In genomic region chr2:70855679-70856078, GRCh38 we compare ENCODE assay signal across 31 cellular contexts. TPM values are rescaled to one million over a fixed set of nuclear protein-coding genes. Genes with fewer than 3 reads are reported as not detected.
A peak's percentile ranks its signal among the peaks of the same experiment; 100 is the strongest.
DNase-seq lines count a peak whose midpoint lies in the region; FAIRE-seq and TF ChIP-seq lines count a peak whose summit lies in the region.
"Had no signal": no experiment of that assay in that cellular context is flagged by ENCODE, and none has a peak within 500 bp of the region (broad histone marks: within the 10 kb centered on the region; RNA-seq: fewer than 3 reads in every experiment).

No MANE protein-coding gene starts in this region.

- no peak for FAIRE-seq in astrocyte (lab: Jason Lieb, UNC)
- no peak for FAIRE-seq in RCC 7860 (lab: Jason Lieb, UNC)
- FAIRE-seq: islet of Langerhans had no signal

- TF ChIP-seq CTCF in HFF-Myc (IDR thresholded peaks at IDR 0.05; ENCODE audit: low read depth, low read length, missing control alignments) (no peak), astrocyte (IDR thresholded peaks at IDR 0.05; ENCODE audit: insufficient read depth, low read depth, low read length) (no peak)

- H3K27me3 ChIP-seq in MG63: peaks cover 2% of the 10 kb centered on the region; the same call in 1 of the 2 replicates
- H3K27me3 ChIP-seq in astrocyte (ENCODE audit: insufficient read depth, low read length): peaks cover 36% of the 10 kb centered on the region

- peaks cover 10% of the 10 kb centered on the region for H3K27me3 Mint-ChIP-seq in astrocyte (ENCODE audit: low read depth, unreplicated experiment)
- peaks cover 32% of the 10 kb centered on the region for H3K27me3 Mint-ChIP-seq in activated CD4-positive, alpha-beta T cell treated with anti-CD3 and anti-CD28 coated beads, Interleukin-2, amount 10 ng/mL, durations not matched to agents 24 days and 14 days

- peaks cover 3% of the 10 kb centered on the region for H3K4me1 Mint-ChIP-seq in astrocyte (ENCODE audit: low read depth, unreplicated experiment)
- H3K4me1 Mint-ChIP-seq in activated CD4-positive, alpha-beta T cell treated with anti-CD3 and anti-CD28 coated beads, Interleukin-2, amount 10 ng/mL, durations not matched to agents 24 days and 14 days: peaks cover 20% of the 10 kb centered on the region

- no peaks in the 10 kb centered on the region for H3K4me1 ChIP-seq in astrocyte (ENCODE audit: insufficient read depth, low read length)
- H3K4me1 ChIP-seq: tibial artery had no signal

- no peaks in the 10 kb centered on the region for H3K36me3 Mint-ChIP-seq in astrocyte (ENCODE audit: low read depth, unreplicated experiment)
- H3K36me3 Mint-ChIP-seq in activated CD4-positive, alpha-beta T cell treated with anti-CD3 and anti-CD28 coated beads, Interleukin-2, amount 10 ng/mL, durations not matched to agents 24 days and 14 days (ENCODE audit: low read depth): no peaks in the 10 kb centered on the region
- H3K36me3 Mint-ChIP-seq: activated naive CD4-positive, alpha-beta T cell treated with anti-CD3 and anti-CD28 coated beads, Interleukin-2, amount 10 ng/mL, durations not matched to agents 7 days and 5 days had no signal

- H3K27ac ChIP-seq in astrocyte (ENCODE audit: low read depth, low read length): no peak overlapping the region
- H3K27ac ChIP-seq: coronary artery, HL-60, tibial artery had no signal

- no peaks in the 10 kb centered on the region for H4K20me1 ChIP-seq in astrocyte (ENCODE audit: insufficient read depth, low read length)

- no peaks in the 10 kb centered on the region for H3K79me2 ChIP-seq in astrocyte (ENCODE audit: insufficient read depth, low read length)

- H3K36me3 ChIP-seq in MG63: no peaks in the 10 kb centered on the region
- H3K36me3 ChIP-seq in astrocyte (ENCODE audit: insufficient read depth, low read length): no peaks in the 10 kb centered on the region
- H3K36me3 ChIP-seq: tibial artery had no signal

- DNase-seq in HFF-Myc (ENCODE audit: extremely low read depth, low read depth): peak; percentile 19
- peak; percentile 7 for DNase-seq in MG63
- peak; percentile 32 for DNase-seq in astrocyte (ENCODE audit: low read depth)
- peak; percentile 60 for DNase-seq in iris pigment epithelial cell (ENCODE audit: low read depth)
- DNase-seq in activated CD4-positive, alpha-beta T cell treated with anti-CD3 and anti-CD28 coated beads, Interleukin-2, amount 10 ng/mL, durations not matched to agents 24 days and 14 days: no peak
- DNase-seq in LoVo (ENCODE audit: low spot score): no peak
- DNase-seq in stimulated activated CD4-positive, alpha-beta T cell treated with anti-CD3 and anti-CD28 coated beads, Interleukin-12 subunit alpha, Interleukin-12 subunit beta, amount 100 ng/mL, for 4 hours: no peak
- DNase-seq in RCC 7860 (ENCODE audit: low spot score): no peak
- DNase-seq: activated CD4-positive, alpha-beta T cell treated with anti-CD3 and anti-CD28 coated beads, Interleukin-2, amount 50 U/mL, for 4 hours; activated CD4-positive, CD25-positive, alpha-beta regulatory T cell; activated naive CD4-positive, alpha-beta T cell treated with anti-CD3 and anti-CD28 coated beads, Interleukin-2, amount 10 ng/mL, durations not matched to agents 7 days and 5 days; CD4-positive, alpha-beta T cell; effector memory CD8-positive, alpha-beta T cell; left ventricle myocardium superior; naive thymus-derived CD4-positive, alpha-beta T cell; NCI-H1436 treated with DMSO at 0.1 percent for 48 hours; NCI-H2171 treated with DMSO at 0.1 percent for 48 hours; NCI-H524 treated with DMSO at 0.1 percent for 48 hours; SIG-M5; stimulated activated CD8-positive, alpha-beta memory T cell treated with anti-CD3 and anti-CD28 coated beads, Interleukin-4, amount 100 ng/mL, for 48 hours; stimulated activated naive CD8-positive, alpha-beta T cell treated with anti-CD3 and anti-CD28 coated beads, Interleukin-15, amount 100 ng/mL, for 72 hours; T-helper 9 cell; tibial artery had no signal

- H3K27ac Mint-ChIP-seq in astrocyte (ENCODE audit: unreplicated experiment): no peak overlapping the region
- no peak overlapping the region for H3K27ac Mint-ChIP-seq in activated CD4-positive, alpha-beta T cell treated with anti-CD3 and anti-CD28 coated beads, Interleukin-2, amount 10 ng/mL, durations not matched to agents 24 days and 14 days
- H3K27ac Mint-ChIP-seq: activated naive CD4-positive, alpha-beta T cell treated with anti-CD3 and anti-CD28 coated beads, Interleukin-2, amount 10 ng/mL, durations not matched to agents 7 days and 5 days; activated T-helper 1 cell treated with anti-CD3 and anti-CD28 coated beads, Interleukin-12 subunit alpha, Interleukin-12 subunit beta, Interleukin-2, Interleukin-4 antibody, amounts not matched to agents 30 ng/mL and 10 ng/mL and 1 ng/mL, durations not matched to agents 14 hours and 24 hours and 36 hours; CD4-positive, alpha-beta T cell; naive thymus-derived CD4-positive, alpha-beta T cell had no signal

- no peaks in the 10 kb centered on the region for H3K9me3 Mint-ChIP-seq in astrocyte (ENCODE audit: unreplicated experiment)
- no peaks in the 10 kb centered on the region for H3K9me3 Mint-ChIP-seq in activated CD4-positive, alpha-beta T cell treated with anti-CD3 and anti-CD28 coated beads, Interleukin-2, amount 10 ng/mL, durations not matched to agents 24 days and 14 days
- H3K9me3 Mint-ChIP-seq: activated naive CD4-positive, alpha-beta T cell treated with anti-CD3 and anti-CD28 coated beads, Interleukin-2, amount 10 ng/mL, durations not matched to agents 7 days and 5 days; activated T-helper 1 cell treated with anti-CD3 and anti-CD28 coated beads, Interleukin-12 subunit alpha, Interleukin-12 subunit beta, Interleukin-2, Interleukin-4 antibody, amounts not matched to agents 30 ng/mL and 10 ng/mL and 1 ng/mL, durations not matched to agents 14 hours and 24 hours and 36 hours; CD4-positive, alpha-beta T cell; effector memory CD8-positive, alpha-beta T cell; stimulated activated naive CD8-positive, alpha-beta T cell treated with anti-CD3 and anti-CD28 coated beads, Interleukin-15, amount 100 ng/mL, for 72 hours had no signal

- H3K4me3 Mint-ChIP-seq in astrocyte (ENCODE audit: unreplicated experiment): no peak overlapping the region
- H3K4me3 Mint-ChIP-seq in activated CD4-positive, alpha-beta T cell treated with anti-CD3 and anti-CD28 coated beads, Interleukin-2, amount 10 ng/mL, durations not matched to agents 24 days and 14 days: no peak overlapping the region
- H3K4me3 Mint-ChIP-seq: activated naive CD4-positive, alpha-beta T cell treated with anti-CD3 and anti-CD28 coated beads, Interleukin-2, amount 10 ng/mL, durations not matched to agents 7 days and 5 days; activated T-helper 1 cell treated with anti-CD3 and anti-CD28 coated beads, Interleukin-12 subunit alpha, Interleukin-12 subunit beta, Interleukin-2, Interleukin-4 antibody, amounts not matched to agents 30 ng/mL and 10 ng/mL and 1 ng/mL, durations not matched to agents 14 hours and 24 hours and 36 hours; CD4-positive, alpha-beta T cell; effector memory CD8-positive, alpha-beta T cell; naive thymus-derived CD4-positive, alpha-beta T cell; stimulated activated naive CD8-positive, alpha-beta T cell treated with anti-CD3 and anti-CD28 coated beads, Interleukin-15, amount 100 ng/mL, for 72 hours had no signal

- H3K4me2 ChIP-seq in astrocyte (ENCODE audit: low read length): no peak overlapping the region

- no peak overlapping the region for H2AFZ ChIP-seq in astrocyte (ENCODE audit: low read depth, low read length)

- intact Hi-C loops in activated CD4-positive, alpha-beta T cell treated with anti-CD3 and anti-CD28 coated beads, Interleukin-2, amount 10 ng/mL, durations not matched to agents 24 days and 14 days (cut with micrococcal nuclease): loop anchor here (10.0 kb wide), 1 partner anchor 551 kb away; the partner anchor contains the start of gene FAM136A

- no peak overlapping the region for H3K9ac ChIP-seq in astrocyte (ENCODE audit: low read length)

- no peak overlapping the region for H3K4me3 ChIP-seq in HFF-Myc (replicated peaks; ENCODE audit: low read depth, low read length)
- H3K4me3 ChIP-seq in MG63: no peak overlapping the region
- no peak overlapping the region for H3K4me3 ChIP-seq in astrocyte (ENCODE audit: insufficient read depth, low read depth, low read length)
- H3K4me3 ChIP-seq: coronary artery, tibial artery had no signal

- H3K9me3 ChIP-seq in MG63: no peaks in the 10 kb centered on the region
- H3K9me3 ChIP-seq in astrocyte (ENCODE audit: insufficient read depth, low read depth, low read length): no peaks in the 10 kb centered on the region
- H3K9me3 ChIP-seq: tibial artery had no signal

RNA-seq across cellular contexts. Expression of gene CD207, which starts 20.1 kb away (rescaled TPM):
- total RNA-seq in MG63 (2014; rRNA removed; shearing (Covaris generic); ENCODE audit: low replicate concordance): not detected in 2 replicates
- not detected in 2 replicates for total RNA-seq in astrocyte
- total RNA-seq in activated CD4-positive, alpha-beta T cell treated with anti-CD3 and anti-CD28 coated beads, Interleukin-2, amount 10 ng/mL, durations not matched to agents 24 days and 14 days: not detected in 2 replicates
- total RNA-seq: activated T-helper 1 cell treated with anti-CD3 and anti-CD28 coated beads, Interleukin-12 subunit alpha, Interleukin-12 subunit beta, Interleukin-2, Interleukin-4 antibody, amounts not matched to agents 30 ng/mL and 10 ng/mL and 1 ng/mL, durations not matched to agents 14 hours and 24 hours and 36 hours; Daoy; glomerular endothelial cell; left ventricle myocardium superior; pulmonary artery endothelial cell had no signal

RNA-seq across cellular contexts. Expression of gene CLEC4F, which starts 35.3 kb away (rescaled TPM):
- total RNA-seq in MG63 (2014; rRNA removed; shearing (Covaris generic); ENCODE audit: low replicate concordance): not detected in 2 replicates
- not detected in 2 replicates for total RNA-seq in astrocyte
- total RNA-seq in activated CD4-positive, alpha-beta T cell treated with anti-CD3 and anti-CD28 coated beads, Interleukin-2, amount 10 ng/mL, durations not matched to agents 24 days and 14 days: not detected in 2 replicates
- total RNA-seq: CD4-positive, alpha-beta T cell; Daoy; pulmonary artery endothelial cell; skeletal muscle tissue had no signal

RNA-seq across cellular contexts. Expression of gene VAX2, which starts 44.7 kb away (rescaled TPM):
- 1.9 TPM in 1 of 2 replicates, not detected in the other for total RNA-seq in MG63 (2014; rRNA removed; shearing (Covaris generic); ENCODE audit: low replicate concordance)
- total RNA-seq in astrocyte: 0.26 and 0.48 TPM in 2 replicates
- total RNA-seq in activated CD4-positive, alpha-beta T cell treated with anti-CD3 and anti-CD28 coated beads, Interleukin-2, amount 10 ng/mL, durations not matched to agents 24 days and 14 days: not detected in 2 replicates
- total RNA-seq: activated T-helper 1 cell treated with anti-CD3 and anti-CD28 coated beads, Interleukin-12 subunit alpha, Interleukin-12 subunit beta, Interleukin-2, Interleukin-4 antibody, amounts not matched to agents 30 ng/mL and 10 ng/mL and 1 ng/mL, durations not matched to agents 14 hours and 24 hours and 36 hours; CD4-positive, alpha-beta T cell; left ventricle myocardium superior; naive thymus-derived CD4-positive, alpha-beta T cell had no signal

Comparison
In these comparisons a context has a peak if more than half of its experiments do, and no peak if none do; other contexts are left out.
1. DNase-seq: peak in HFF-Myc (single experiment), MG63 (single experiment), astrocyte (single experiment) and iris pigment epithelial cell (single experiment); none in activated CD4-positive, alpha-beta T cell treated with anti-CD3 and anti-CD28 coated beads, Interleukin-2, amount 10 ng/mL, durations not matched to agents 24 days and 14 days (single experiment), LoVo (single experiment), stimulated activated CD4-positive, alpha-beta T cell treated with anti-CD3 and anti-CD28 coated beads, Interleukin-12 subunit alpha, Interleukin-12 subunit beta, amount 100 ng/mL, for 4 hours (single experiment) and RCC 7860 (single experiment).